ENCODE assay signal across 1 cellular context in genomic region chrX:1450381-1451161, GRCh38.
TF ChIP-seq lines count a peak whose summit lies in the region.

No MANE protein-coding gene starts in this region.

TF ChIP-seq in SK-N-SH treated with all-trans-retinoic acid at 6 μM for 48 hours, 23 proteins besides CTCF, POLR2A, EP300 and RAD21 (continued from another document):
- TF ChIP-seq, protein P1, sequence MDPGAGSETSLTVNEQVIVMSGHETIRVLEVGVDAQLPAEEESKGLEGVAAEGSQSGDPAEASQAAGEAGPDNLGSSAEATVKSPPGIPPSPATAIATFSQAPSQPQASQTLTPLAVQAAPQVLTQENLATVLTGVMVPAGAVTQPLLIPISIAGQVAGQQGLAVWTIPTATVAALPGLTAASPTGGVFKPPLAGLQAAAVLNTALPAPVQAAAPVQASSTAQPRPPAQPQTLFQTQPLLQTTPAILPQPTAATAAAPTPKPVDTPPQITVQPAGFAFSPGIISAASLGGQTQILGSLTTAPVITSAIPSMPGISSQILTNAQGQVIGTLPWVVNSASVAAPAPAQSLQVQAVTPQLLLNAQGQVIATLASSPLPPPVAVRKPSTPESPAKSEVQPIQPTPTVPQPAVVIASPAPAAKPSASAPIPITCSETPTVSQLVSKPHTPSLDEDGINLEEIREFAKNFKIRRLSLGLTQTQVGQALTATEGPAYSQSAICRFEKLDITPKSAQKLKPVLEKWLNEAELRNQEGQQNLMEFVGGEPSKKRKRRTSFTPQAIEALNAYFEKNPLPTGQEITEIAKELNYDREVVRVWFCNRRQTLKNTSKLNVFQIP (CRISPR knock-in tag; IDR thresholded peaks at IDR 0.05; ENCODE audit: borderline replicate concordance, low read depth) = no peak
